In genomic region chr2:57979158-57979557, GRCh38 we compare ENCODE assay signal across 21 cellular contexts.
"Had no signal": no experiment of that assay in that cellular context is flagged by ENCODE, and none has a peak within 500 bp of the region (broad histone marks: within the 10 kb centered on the region; RNA-seq: fewer than 3 reads in every experiment).

No MANE protein-coding gene starts in this region.

- H3K27ac ChIP-seq: RWPE1 had no signal

- ATAC-seq: Panc1, PC-3, T-cell had no signal

- H3K27ac Mint-ChIP-seq: T-cell had no signal

- H3K4me2 ChIP-seq: SK-N-SH had no signal

- H3K9ac ChIP-seq: SK-N-SH had no signal

- H3K9me3 ChIP-seq: SK-N-SH had no signal

- H3K4me1 Mint-ChIP-seq: T-cell had no signal

- H3K4me3 Mint-ChIP-seq: T-cell had no signal

- DNase-seq: KBM-7, MV-4-11, NCI-H1048, NCI-H1105, NCI-H1417, NCI-H1436 treated with DMSO at 0.1 percent for 48 hours, NCI-H1694, NCI-H187 treated with DMSO at 0.1 percent for 48 hours, NCI-H2029 treated with DMSO at 0.1 percent for 48 hours, NCI-H2171 treated with DMSO at 0.1 percent for 48 hours, NCI-H345, NCI-H446 treated with DMSO at 0.1 percent for 48 hours, NCI-H510A treated with DMSO at 0.1 percent for 48 hours, NCI-H82, PC-3, SHP77, SK-N-SH, SW 1271, T-cell had no signal

- H3K9me2 ChIP-seq: SK-N-SH had no signal
